ENCODE assay signal across 9 cellular contexts in the genomic region with DNA sequence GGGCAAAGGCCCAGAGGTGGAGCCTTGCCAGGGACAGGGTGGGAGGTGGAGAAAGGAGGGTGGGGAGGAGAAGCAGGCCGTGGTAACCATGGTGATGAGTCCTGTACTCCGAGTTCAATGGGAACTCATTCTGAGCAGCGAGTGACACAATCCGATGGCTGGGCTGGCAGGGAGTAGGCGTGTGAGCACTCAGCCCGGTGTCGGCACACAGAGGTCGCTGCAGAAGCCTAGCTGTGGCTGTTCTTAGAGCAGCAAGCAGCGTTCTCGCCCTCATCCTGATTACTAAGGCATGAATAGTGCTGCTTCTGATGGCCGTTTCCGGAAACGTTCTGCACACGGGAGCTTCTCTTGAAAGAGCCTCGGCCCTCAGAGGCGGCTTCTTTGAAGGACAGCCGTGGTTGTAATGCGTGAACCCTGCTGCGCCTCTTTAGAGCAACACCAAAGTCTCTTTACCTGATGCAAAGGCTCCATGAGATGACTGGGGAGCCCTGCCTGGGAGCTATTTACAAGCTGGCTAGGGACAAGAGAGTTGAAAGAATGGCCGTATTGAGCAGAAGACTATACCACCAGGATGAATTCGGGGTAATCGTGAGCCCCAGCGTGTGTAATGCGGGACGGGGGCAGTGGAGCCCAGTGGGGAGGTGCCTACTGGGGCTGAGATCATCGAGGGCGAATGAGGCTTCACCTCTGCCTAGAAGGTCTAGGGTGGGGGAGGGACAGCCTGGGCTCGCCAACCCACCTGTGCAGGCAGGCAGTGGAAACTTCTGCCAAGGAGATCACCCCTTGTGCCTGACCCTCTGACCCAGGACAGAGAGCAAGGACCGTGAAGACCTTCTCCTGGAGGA.
DNase-seq lines count a peak whose midpoint lies in the region; ATAC-seq, FAIRE-seq and TF ChIP-seq lines count a peak whose summit lies in the region.
"Had no signal": no experiment of that assay in that cellular context is flagged by ENCODE, and none has a peak within 500 bp of the region (broad histone marks: within the 10 kb centered on the region; RNA-seq: fewer than 3 reads in every experiment).

No MANE protein-coding gene starts in this region.

- H3K27me3 ChIP-seq in HAP-1 (ENCODE audit: low read depth) (peaks cover 53% of the 10 kb centered on the region), PC-3 (ENCODE audit: low read length) (peaks cover 67% of the 10 kb centered on the region), smooth muscle cell (ENCODE audit: low read depth) (peaks cover 52% of the 10 kb centered on the region)

- in situ Hi-C loops in HAP-1 (cut with MboI; ENCODE audit: low sequenced_read_pairs), result no loop called here

- H3K9me3 ChIP-seq in HAP-1 (no peaks in the 10 kb centered on the region), PC-3 (ENCODE audit: low read length) (no peaks in the 10 kb centered on the region), smooth muscle cell (replicated peaks; ENCODE audit: low read depth) (no peaks in the 10 kb centered on the region)

- POLR2A ChIA-PET in PC-3 (lab: Charles Lee; ENCODE audit: unreplicated experiment), result no interaction called here

- H3K27me3 Mint-ChIP-seq in glutamatergic neuron (ENCODE audit: unreplicated experiment), result peaks cover 15% of the 10 kb centered on the region

- no peaks in the 10 kb centered on the region for H4K20me1 ChIP-seq in PC-3 (ENCODE audit: low read length)
- no peaks in the 10 kb centered on the region for H4K20me1 ChIP-seq in smooth muscle cell (ENCODE audit: low read depth)

- peaks cover 3% of the 10 kb centered on the region for H3K36me3 Mint-ChIP-seq in glutamatergic neuron (ENCODE audit: unreplicated experiment)

- H3K36me3 ChIP-seq in HAP-1 (replicated peaks) (no peaks in the 10 kb centered on the region), PC-3 (ENCODE audit: low read depth, low read length) (no peaks in the 10 kb centered on the region), smooth muscle cell (ENCODE audit: low read depth) (no peaks in the 10 kb centered on the region)

- H3K9me3 Mint-ChIP-seq in glutamatergic neuron (ENCODE audit: unreplicated experiment), result peaks cover 3% of the 10 kb centered on the region

- H3K27ac Mint-ChIP-seq in glutamatergic neuron (ENCODE audit: unreplicated experiment), result no peak overlapping the region

- FAIRE-seq in GM19239 (lab: Jason Lieb, UNC), result no peak
- FAIRE-seq: TTC549 had no signal

- TF ChIP-seq CTCF in PC-3 (conservative IDR thresholded peaks at IDR 0.05; ENCODE audit: low read depth, low read length) (no peak), glutamatergic neuron (IDR thresholded peaks at IDR 0.05; ENCODE audit: partially characterized antibody, unreplicated experiment) (no peak), smooth muscle cell (IDR thresholded peaks at IDR 0.05; ENCODE audit: borderline replicate concordance, insufficient read depth, poor library complexity, severe bottlenecking) (no peak)

- H3K9ac ChIP-seq in PC-3 (ENCODE audit: low read length) (no peak overlapping the region), smooth muscle cell (ENCODE audit: low read depth) (no peak overlapping the region)

- WGBS in smooth muscle cell (ENCODE audit: low lambda C conversion rate), result 7% methylated on average over 29 of the region's 29 CpGs

- CTCF ChIA-PET in PC-3 (lab: Charles Lee), result interaction anchor here (0.7 to 1.0 kb wide), 2 partner anchors 18 to 26 kb away, joined by 3 to 5 read pairs; no protein-coding TSS in a partner anchor

- H3K79me2 ChIP-seq in PC-3 (ENCODE audit: low read length) (no peaks in the 10 kb centered on the region), smooth muscle cell (ENCODE audit: low read depth) (no peaks in the 10 kb centered on the region)

- H3K4me1 ChIP-seq in HAP-1 (no peaks in the 10 kb centered on the region), PC-3 (ENCODE audit: insufficient read depth, low read length) (no peaks in the 10 kb centered on the region), smooth muscle cell (ENCODE audit: low read depth) (peaks cover 4% of the 10 kb centered on the region)

- H3K27ac ChIP-seq in PC-3 (ENCODE audit: low read length) (no peak overlapping the region), smooth muscle cell (ENCODE audit: low read depth) (no peak overlapping the region)

- H3K4me2 ChIP-seq in PC-3 (ENCODE audit: low read length) (no peak overlapping the region), smooth muscle cell (peak overlapping the region; percentile 31)

- peaks cover 13% of the 10 kb centered on the region for H3K4me1 Mint-ChIP-seq in glutamatergic neuron (ENCODE audit: low read depth, unreplicated experiment)

- no TSS peak for BruUV-seq in PC-3 (replicated peaks; lab: Mats Ljungman, UMichigan)

- peak; percentile 59 for ATAC-seq in PC-3
- ATAC-seq in HG02973 (IDR thresholded peaks at IDR 0.05; ENCODE audit: unreplicated experiment), result no peak

- intact Hi-C loops in PC-3 (cut with micrococcal nuclease), result no loop called here

- H3K9me2 ChIP-seq in PC-3 (replicated peaks; ENCODE audit: low read length), result no peaks in the 10 kb centered on the region

- peak; percentile 17 to 61 for DNase-seq in HAP-1 (ENCODE audit: low spot score in 2 of 2)
- peak; percentile 6 for DNase-seq in PC-3
- peak; percentile 40 for DNase-seq in glutamatergic neuron
- no peak for DNase-seq in smooth muscle cell (lab: John Stamatoyannopoulos, UW; ENCODE audit: unreplicated experiment)
- DNase-seq in stimulated activated naive CD4-positive, alpha-beta T cell treated with Interleukin-2 at 50 U/mL for 16 hours (lab: John Stamatoyannopoulos, UW), result no peak
- DNase-seq in GM19239 (ENCODE audit: insufficient read length, low spot score), result no peak
- no peak for DNase-seq in T1000 (lab: John Stamatoyannopoulos, UW)

- H3K4me3 ChIP-seq in HAP-1 (no peak overlapping the region), PC-3 (ENCODE audit: low read length) (no peak overlapping the region), smooth muscle cell (no peak overlapping the region)

- H3K4me3 Mint-ChIP-seq in glutamatergic neuron (ENCODE audit: unreplicated experiment), result peak overlapping the region; percentile 30

- H2AFZ ChIP-seq in PC-3 (ENCODE audit: low read length), result no peak overlapping the region
- no peak overlapping the region for H2AFZ ChIP-seq in smooth muscle cell (ENCODE audit: low read depth)

- no peaks in the 10 kb centered on the region for H3F3A ChIP-seq in PC-3 (ENCODE audit: low read length, unreplicated experiment)
- H3F3A ChIP-seq in smooth muscle cell (ENCODE audit: low read depth), result no peaks in the 10 kb centered on the region

Comparison
In these comparisons a context has a peak if more than half of its experiments do, and no peak if none do; other contexts are left out.
1. DNase-seq: peak in HAP-1 (2 of 2), PC-3 (single experiment) and glutamatergic neuron (single experiment); none in smooth muscle cell (single experiment), stimulated activated naive CD4-positive, alpha-beta T cell treated with Interleukin-2 at 50 U/mL for 16 hours (single experiment), GM19239 (single experiment) and T1000 (single experiment).